In genomic region chrX:94977986-94978385, GRCh38 we compare ENCODE assay signal across 14 cellular contexts.
DNase-seq lines count a peak whose midpoint lies in the region.
"Had no signal": no experiment of that assay in that cellular context is flagged by ENCODE, and none has a peak within 500 bp of the region (broad histone marks: within the 10 kb centered on the region; RNA-seq: fewer than 3 reads in every experiment).

No MANE protein-coding gene starts in this region.

- H3K27ac ChIP-seq in neuronal stem cell (replicated peaks; ENCODE audit: low read length), result no peak overlapping the region
- H3K27ac ChIP-seq: A549 had no signal

- no peak overlapping the region for H2BK5ac ChIP-seq in neuronal stem cell (ENCODE audit: low read length)

- WGBS in neuronal stem cell (ENCODE audit: extremely low coverage in 2 of 2, insufficient read length in 2 of 2, insufficient replicate concordance in 1 of 2), 2 donors, result no CpG with 5 or more reads among the region's 4 CpGs

- H2BK120ac ChIP-seq in neuronal stem cell (ENCODE audit: low read depth, low read length), result no peak overlapping the region

- no peak overlapping the region for H2AK5ac ChIP-seq in neuronal stem cell (ENCODE audit: low read depth, low read length)

- no peak overlapping the region for H3K4ac ChIP-seq in neuronal stem cell (ENCODE audit: low read length)

- H2BK12ac ChIP-seq in neuronal stem cell (ENCODE audit: low read length), result no peak overlapping the region

- H4K91ac ChIP-seq in neuronal stem cell (ENCODE audit: low read depth, low read length, poor library complexity), result no peak overlapping the region

- H3K36me3 ChIP-seq in neuronal stem cell (replicated peaks in 1 of 2; ENCODE audit: control insufficient read depth in 2 of 2, insufficient read depth in 2 of 2, low read length in 2 of 2), result no peaks in the 10 kb centered on the region

- in situ Hi-C loops in G401 (cut with HindIII; ENCODE audit: low sequenced_read_pairs), result no loop called here

- peak overlapping the region; percentile 11 for H3K4me2 ChIP-seq in neuronal stem cell (ENCODE audit: insufficient read depth, low read length, poor library complexity, severe bottlenecking)
- H3K4me2 ChIP-seq: A549, GM23338 had no signal

- H3K23ac ChIP-seq in neuronal stem cell (ENCODE audit: low read depth, low read length, poor library complexity), result no peak overlapping the region

- no peaks in the 10 kb centered on the region for H3K27me3 ChIP-seq in neuronal stem cell (ENCODE audit: control insufficient read depth in 3 of 3, insufficient read depth in 3 of 3, low read depth in 1 of 3, low read length in 3 of 3)

- no peaks in the 10 kb centered on the region for H3K79me1 ChIP-seq in neuronal stem cell (ENCODE audit: low read depth, low read length)

- no peak overlapping the region for H3K18ac ChIP-seq in neuronal stem cell (ENCODE audit: low read length)

- DNase-seq in DMS153 (lab: John Stamatoyannopoulos, UW) (peak; percentile 50), DMS153 treated with DMSO at 0.1 percent for 48 hours (lab: John Stamatoyannopoulos, UW; ENCODE audit: unreplicated experiment) (peak; percentile 14), NCI-H69 (lab: John Stamatoyannopoulos, UW) (peak; percentile 6), neuronal stem cell (ENCODE audit: low spot score) (no peak), G401 (ENCODE audit: low spot score) (no peak)
- DNase-seq in activated naive CD4-positive, alpha-beta T cell treated with anti-CD3 and anti-CD28 coated beads, Interleukin-2, amount 50 U/mL, for 16 hours, result no peak
- DNase-seq: COR-L47, DMS79 treated with DMSO at 0.1 percent for 48 hours, EL, GDM1, H7 had no signal

- no peak overlapping the region for H3K9ac ChIP-seq in neuronal stem cell (ENCODE audit: low read depth, low read length, poor library complexity)

- no peak overlapping the region for H3K14ac ChIP-seq in neuronal stem cell (ENCODE audit: low read length)

- H3K4me1 ChIP-seq in neuronal stem cell (ENCODE audit: control insufficient read depth in 2 of 2, insufficient read depth in 1 of 2, low read depth in 1 of 2, low read length in 2 of 2), result no peaks in the 10 kb centered on the region
- H3K4me1 ChIP-seq: A549 had no signal

- no peak overlapping the region for H2AFZ ChIP-seq in neuronal stem cell (ENCODE audit: low read length)
- H2AFZ ChIP-seq: GM23338 had no signal

- H4K8ac ChIP-seq in neuronal stem cell (ENCODE audit: low read depth, low read length), result no peak overlapping the region

- no peak overlapping the region for H3K4me3 ChIP-seq in neuronal stem cell (ENCODE audit: low read length in 2 of 2)
- H3K4me3 ChIP-seq: A549, GM23338, K562 had no signal

- no peaks in the 10 kb centered on the region for H3K9me3 ChIP-seq in neuronal stem cell (replicated peaks in 1 of 2; ENCODE audit: control insufficient read depth in 2 of 2, insufficient read depth in 1 of 2, low read depth in 1 of 2, low read length in 2 of 2)
- H3K9me3 ChIP-seq: A549 had no signal

- no peak overlapping the region for H2BK15ac ChIP-seq in neuronal stem cell (ENCODE audit: low read length)

Comparison
In these comparisons a context has a peak if more than half of its experiments do, and no peak if none do; other contexts are left out.
1. DNase-seq: peak in DMS153 (single experiment), DMS153 treated with DMSO at 0.1 percent for 48 hours (single experiment) and NCI-H69 (single experiment); none in neuronal stem cell (single experiment), G401 (single experiment) and activated naive CD4-positive, alpha-beta T cell treated with anti-CD3 and anti-CD28 coated beads, Interleukin-2, amount 50 U/mL, for 16 hours (single experiment).